10 cellular contexts compared by ENCODE assay signal in genomic region chr4:108622022-108622421, GRCh38. TPM values are rescaled to one million over a fixed set of nuclear protein-coding genes. Genes with fewer than 3 reads are reported as not detected.
DNase-seq lines count a peak whose midpoint lies in the region; ATAC-seq and TF ChIP-seq lines count a peak whose summit lies in the region.
"Had no signal": no experiment of that assay in that cellular context is flagged by ENCODE, and none has a peak within 500 bp of the region (broad histone marks: within the 10 kb centered on the region; RNA-seq: fewer than 3 reads in every experiment).

No MANE protein-coding gene starts in this region.

- H3K36me3 ChIP-seq in CD4-positive, CD25-positive, alpha-beta regulatory T cell (ENCODE audit: control insufficient read depth, insufficient read depth, low read length): peaks cover 52% of the 10 kb centered on the region
- H3K36me3 ChIP-seq in mucosa of stomach (ENCODE audit: control insufficient read depth, insufficient read depth, low read length) (peaks cover 10% of the 10 kb centered on the region), WERI-Rb-1 (peaks cover 66% of the 10 kb centered on the region)

- peak overlapping the region; percentile 91 for H3K27ac ChIP-seq in CD4-positive, CD25-positive, alpha-beta regulatory T cell (ENCODE audit: insufficient read depth, low read length, poor library complexity, severe bottlenecking)
- no peak overlapping the region for H3K27ac ChIP-seq in WERI-Rb-1

- H3K27me3 Mint-ChIP-seq in CD4-positive, CD25-positive, alpha-beta regulatory T cell: no peaks in the 10 kb centered on the region
- H3K27me3 Mint-ChIP-seq in IgD-negative memory B cell: peaks cover 2% of the 10 kb centered on the region

- no peaks in the 10 kb centered on the region for H3K9me3 Mint-ChIP-seq in CD4-positive, CD25-positive, alpha-beta regulatory T cell
- H3K9me3 Mint-ChIP-seq in IgD-negative memory B cell: no peaks in the 10 kb centered on the region

- H3K27me3 ChIP-seq in CD4-positive, CD25-positive, alpha-beta regulatory T cell (ENCODE audit: control insufficient read depth, insufficient read depth, low read length): no peaks in the 10 kb centered on the region
- H3K27me3 ChIP-seq in mucosa of stomach (ENCODE audit: control insufficient read depth, insufficient read depth, low read length): no peaks in the 10 kb centered on the region
- no peaks in the 10 kb centered on the region for H3K27me3 ChIP-seq in WERI-Rb-1 (ENCODE audit: insufficient read depth, low read depth, severe bottlenecking)

- ATAC-seq in CD4-positive, CD25-positive, alpha-beta regulatory T cell (ENCODE audit: low read depth in 2 of 2): no peak
- ATAC-seq in GM21723 (IDR thresholded peaks at IDR 0.05; ENCODE audit: unreplicated experiment): no peak

- H3K9ac ChIP-seq in mucosa of stomach (ENCODE audit: low read length): peak overlapping the region; percentile 90

- peaks cover 34 to 70% (median 55%) of the 10 kb centered on the region in 4 donors for H3K4me1 Mint-ChIP-seq in CD4-positive, CD25-positive, alpha-beta regulatory T cell
- H3K4me1 Mint-ChIP-seq in IgD-negative memory B cell: peaks cover 17 to 38% (median 21%) of the 10 kb centered on the region in 3 donors

- TF ChIP-seq CTCF in astrocyte of the cerebellum (IDR thresholded peaks at IDR 0.05; ENCODE audit: low read depth, low read length, missing control alignments) (no peak), WERI-Rb-1 (IDR thresholded peaks at IDR 0.05; ENCODE audit: low read depth, low read length) (no peak)

- H3K4me1 ChIP-seq in CD4-positive, CD25-positive, alpha-beta regulatory T cell (ENCODE audit: control insufficient read depth, insufficient read depth, low read length, poor library complexity, severe bottlenecking): peaks cover 33% of the 10 kb centered on the region
- H3K4me1 ChIP-seq in mucosa of stomach (ENCODE audit: control insufficient read depth, insufficient read depth, low read length): peaks cover 22% of the 10 kb centered on the region

- peak overlapping the region in 3 of 4 donors; percentile 94 to 98 (median 98) for H3K4me3 Mint-ChIP-seq in CD4-positive, CD25-positive, alpha-beta regulatory T cell
- H3K4me3 Mint-ChIP-seq in IgD-negative memory B cell: peak overlapping the region in 3 of 4 donors; percentile 86 to 98 (median 94)

- in situ Hi-C loops in astrocyte of the cerebellum (cut with HindIII; ENCODE audit: low sequenced_read_pairs): no loop called here

- H3K9me3 ChIP-seq in CD4-positive, CD25-positive, alpha-beta regulatory T cell (ENCODE audit: control insufficient read depth in 2 of 2, low read length in 2 of 2): no peaks in the 10 kb centered on the region
- H3K9me3 ChIP-seq in mucosa of stomach (ENCODE audit: control insufficient read depth, low read length) (no peaks in the 10 kb centered on the region), WERI-Rb-1 (ENCODE audit: severe bottlenecking) (peaks cover under 1% of the 10 kb centered on the region)

- peak overlapping the region; percentile 96 for H3K4me3 ChIP-seq in CD4-positive, CD25-positive, alpha-beta regulatory T cell (ENCODE audit: low read depth, low read length)
- H3K4me3 ChIP-seq in astrocyte of the cerebellum (ENCODE audit: low read depth, low read length): peak overlapping the region; percentile 100
- H3K4me3 ChIP-seq in mucosa of stomach (ENCODE audit: low read length): no peak overlapping the region
- no peak overlapping the region for H3K4me3 ChIP-seq in WERI-Rb-1 (ENCODE audit: low read depth, low read length)

- no peak for DNase-seq in CD4-positive, CD25-positive, alpha-beta regulatory T cell
- no peak for DNase-seq in astrocyte of the cerebellum (ENCODE audit: low read depth)
- no peak for DNase-seq in NCI-H1694 (lab: John Stamatoyannopoulos, UW)
- DNase-seq in WERI-Rb-1: no peak
- no peak for DNase-seq in SHP77 treated with DMSO at 0.1 percent for 48 hours (lab: John Stamatoyannopoulos, UW)
- DNase-seq: activated gamma-delta T cell treated with Interleukin-2 at 50 U/mL for 16 hours, hippocampal formation had no signal

- H3K36me3 Mint-ChIP-seq in CD4-positive, CD25-positive, alpha-beta regulatory T cell: peaks cover 35% of the 10 kb centered on the region
- peaks cover 3% of the 10 kb centered on the region for H3K36me3 Mint-ChIP-seq in IgD-negative memory B cell

- H3K27ac Mint-ChIP-seq in CD4-positive, CD25-positive, alpha-beta regulatory T cell: peak overlapping the region in 2 of 3 donors; percentile 98
- peak overlapping the region; percentile 36 to 97 (median 83) for H3K27ac Mint-ChIP-seq in IgD-negative memory B cell

RNA-seq across cellular contexts. Expression of gene RPL34, which starts 1.6 kb away (rescaled TPM):
- total RNA-seq in CD4-positive, CD25-positive, alpha-beta regulatory T cell: 2,139 TPM
- 1,000 to 10,000 TPM; 3,522 to 5,218 (median 4,285) TPM for polyA plus RNA-seq in CD4-positive, CD25-positive, alpha-beta regulatory T cell
- 4,257 TPM for polyA plus RNA-seq in IgD-negative memory B cell

RNA-seq across cellular contexts. Expression of gene OSTC, which starts 28.4 kb away (rescaled TPM):
- 30.9 TPM for total RNA-seq in CD4-positive, CD25-positive, alpha-beta regulatory T cell
- 100 to 1,000 TPM; 107 to 119 (median 116) TPM for polyA plus RNA-seq in CD4-positive, CD25-positive, alpha-beta regulatory T cell
- polyA plus RNA-seq in IgD-negative memory B cell: 83.0 TPM

Comparison
In these comparisons a context has a peak if more than half of its experiments do, and no peak if none do; other contexts are left out.
1. H3K4me3 ChIP-seq: peak in CD4-positive, CD25-positive, alpha-beta regulatory T cell (single experiment) and astrocyte of the cerebellum (single experiment); none in mucosa of stomach (single experiment) and WERI-Rb-1 (single experiment).